Comparison of ENCODE assay signal across 8 cellular contexts in genomic region chr6:30555428-30556005, GRCh38. TPM values are rescaled to one million over a fixed set of nuclear protein-coding genes. Genes with fewer than 3 reads are reported as not detected.
DNase-seq lines count a peak whose midpoint lies in the region; FAIRE-seq and TF ChIP-seq lines count a peak whose summit lies in the region.

No MANE protein-coding gene starts in this region.

- H3K9me3 Mint-ChIP-seq in T-helper 2 cell treated with Interferon-gamma antibody and Interleukin-4, amounts not matched to agents 5 μg/mL and 100 μg/mL, for 36 hours = no peaks in the 10 kb centered on the region
- H3K9me3 Mint-ChIP-seq in endothelial cell (ENCODE audit: unreplicated experiment) (no peaks in the 10 kb centered on the region), type B pancreatic cell (no peaks in the 10 kb centered on the region)

- peaks cover 43% of the 10 kb centered on the region for H3K36me3 Mint-ChIP-seq in T-helper 2 cell treated with Interferon-gamma antibody and Interleukin-4, amounts not matched to agents 5 μg/mL and 100 μg/mL, for 36 hours (ENCODE audit: low read depth)
- H3K36me3 Mint-ChIP-seq in endothelial cell (ENCODE audit: low read depth, unreplicated experiment) = peaks cover 49% of the 10 kb centered on the region
- H3K36me3 Mint-ChIP-seq in type B pancreatic cell = peaks cover 18% of the 10 kb centered on the region

- H3K9me3 ChIP-seq in GM23248 (ENCODE audit: low read depth) (no peaks in the 10 kb centered on the region), mesodermal cell (ENCODE audit: control insufficient read depth, low read length) (no peaks in the 10 kb centered on the region)

- H3K4me2 ChIP-seq in GM23248 (ENCODE audit: unreplicated experiment) = peak overlapping the region; percentile 97

- H3F3A ChIP-seq in GM23248 (ENCODE audit: insufficient read depth) = no peaks in the 10 kb centered on the region

- H3K9me2 ChIP-seq in GM23248 (ENCODE audit: insufficient read depth) = no peaks in the 10 kb centered on the region

- FAIRE-seq in H54 (lab: Jason Lieb, UNC) = no peak

- H3K27me3 Mint-ChIP-seq in T-helper 2 cell treated with Interferon-gamma antibody and Interleukin-4, amounts not matched to agents 5 μg/mL and 100 μg/mL, for 36 hours (ENCODE audit: low read depth) = no peaks in the 10 kb centered on the region
- peaks cover 12% of the 10 kb centered on the region for H3K27me3 Mint-ChIP-seq in endothelial cell (ENCODE audit: unreplicated experiment)
- no peaks in the 10 kb centered on the region for H3K27me3 Mint-ChIP-seq in type B pancreatic cell

- H3K27ac Mint-ChIP-seq in T-helper 2 cell treated with Interferon-gamma antibody and Interleukin-4, amounts not matched to agents 5 μg/mL and 100 μg/mL, for 36 hours = peak overlapping the region; percentile 99
- peak overlapping the region; percentile 100 for H3K27ac Mint-ChIP-seq in endothelial cell (ENCODE audit: unreplicated experiment)
- H3K27ac Mint-ChIP-seq in type B pancreatic cell = peak overlapping the region; percentile 99

- H3K4me3 ChIP-seq in GM23248 (peak overlapping the region; percentile 95), mesodermal cell (ENCODE audit: extremely low read depth, insufficient read depth, low read length, poor library complexity, severe bottlenecking) (peak overlapping the region; percentile 95)

- H3K9ac ChIP-seq in GM23248 = peak overlapping the region; percentile 96

- DNase-seq in Ammon's horn (ENCODE audit: low spot score) (peak; percentile 57), GM23248 (peak; percentile 74), endothelial cell (ENCODE audit: low spot score) (peak; percentile 52), type B pancreatic cell (ENCODE audit: extremely low spot score, unreplicated experiment) (no peak), H54 (ENCODE audit: insufficient read length, low spot score) (no peak), middle frontal gyrus (ENCODE audit: extremely low spot score, low spot score) (no peak)
- no peak for DNase-seq in T-helper 2 cell treated with Interferon-gamma antibody and Interleukin-4, amounts not matched to agents 5 μg/mL and 100 μg/mL, for 36 hours (ENCODE audit: low spot score)

- 2 to 3% methylated on average over 27 to 32 of the region's 32 CpGs for WGBS in GM23248 (ENCODE audit: low coverage in 1 of 2, low lambda C conversion rate in 2 of 2, missing lambda C conversion rate in 2 of 2), 2 experiments
- WGBS in mesodermal cell (ENCODE audit: insufficient coverage in 2 of 2), 2 experiments = 0 to 1% methylated on average over 22 to 23 of the region's 32 CpGs

- H3K36me3 ChIP-seq in GM23248 (ENCODE audit: low read depth) = peaks cover 8% of the 10 kb centered on the region; the same call in 1 of the 2 replicates
- peaks cover 54% of the 10 kb centered on the region for H3K36me3 ChIP-seq in mesodermal cell (ENCODE audit: control insufficient read depth, insufficient read depth, low read length)

- in situ Hi-C loops in GM23248 (cut with MboI) = no loop called here

- peak overlapping the region; percentile 94 for H3K4me3 Mint-ChIP-seq in T-helper 2 cell treated with Interferon-gamma antibody and Interleukin-4, amounts not matched to agents 5 μg/mL and 100 μg/mL, for 36 hours
- peak overlapping the region; percentile 99 for H3K4me3 Mint-ChIP-seq in endothelial cell (ENCODE audit: unreplicated experiment)
- peak overlapping the region; percentile 99 for H3K4me3 Mint-ChIP-seq in type B pancreatic cell

- H3K27ac ChIP-seq in GM23248 (peak overlapping the region; percentile 96), mesodermal cell (ENCODE audit: low read depth, low read length, severe bottlenecking) (peak overlapping the region; percentile 99)

- no peaks in the 10 kb centered on the region for H3K27me3 ChIP-seq in GM23248 (replicated peaks; ENCODE audit: insufficient read depth)

- peak overlapping the region; percentile 92 for H2AFZ ChIP-seq in GM23248

- no peaks in the 10 kb centered on the region for H4K20me1 ChIP-seq in GM23248 (ENCODE audit: insufficient read depth)

- TF ChIP-seq POLR2A in H54 (IDR thresholded peaks at IDR 0.05; ENCODE audit: low read depth, low read length) = no peak

- H3K4me1 ChIP-seq in GM23248 (ENCODE audit: insufficient read depth) (peaks cover 8% of the 10 kb centered on the region; the same call in 1 of the 2 replicates), mesodermal cell (ENCODE audit: control insufficient read depth, insufficient read depth, low read length, poor library complexity, severe bottlenecking) (peaks cover 5% of the 10 kb centered on the region)

- peaks cover 19% of the 10 kb centered on the region for H3K4me1 Mint-ChIP-seq in T-helper 2 cell treated with Interferon-gamma antibody and Interleukin-4, amounts not matched to agents 5 μg/mL and 100 μg/mL, for 36 hours (ENCODE audit: low read depth)
- H3K4me1 Mint-ChIP-seq in endothelial cell (ENCODE audit: unreplicated experiment) (peaks cover 29% of the 10 kb centered on the region), type B pancreatic cell (ENCODE audit: unreplicated experiment) (peaks cover 27% of the 10 kb centered on the region)

- no peak for TF ChIP-seq CTCF in endothelial cell (IDR thresholded peaks at IDR 0.05; ENCODE audit: unreplicated experiment)
- TF ChIP-seq CTCF in type B pancreatic cell (conservative IDR thresholded peaks at IDR 0.05) = no peak

- peaks cover 66% of the 10 kb centered on the region for H3K79me2 ChIP-seq in GM23248 (ENCODE audit: insufficient read depth)

RNA-seq across cellular contexts. Expression of gene GNL1, which starts 0.8 kb away (rescaled TPM):
- 62.3 and 64.8 TPM in 2 replicates for total RNA-seq in GM23248 (2014; rRNA removed; shearing (Covaris generic))
- polyA plus RNA-seq in GM23248 (2016; fragmentation: Nextera tagmentation; extraction: Ambion mirVana) = 72.1 and 78.9 TPM in 2 replicates
- total RNA-seq in endothelial cell (ENCODE audit: unreplicated experiment) = 109 TPM
- 61.4 TPM for polyA plus RNA-seq in mesodermal cell (2013, experiment 1 of 2)
- polyA plus RNA-seq in mesodermal cell (2013, experiment 2 of 2) = 52.1 TPM
- 59.3 and 67.1 TPM in 2 replicates for total RNA-seq in type B pancreatic cell (ENCODE audit: low replicate concordance)

RNA-seq across cellular contexts. Expression of gene PRR3, which starts 1.6 kb away (rescaled TPM):
- 5.2 and 6.5 TPM in 2 replicates for total RNA-seq in GM23248 (2014; rRNA removed; shearing (Covaris generic))
- polyA plus RNA-seq in GM23248 (2016; fragmentation: Nextera tagmentation; extraction: Ambion mirVana) = 7.1 and 7.3 TPM in 2 replicates
- total RNA-seq in endothelial cell (ENCODE audit: unreplicated experiment) (12.6 TPM), type B pancreatic cell (ENCODE audit: low replicate concordance) (10.7 and 32.5 TPM in 2 replicates)
- polyA plus RNA-seq in mesodermal cell (2013, experiment 1 of 2) = 19.9 TPM
- 18.5 TPM for polyA plus RNA-seq in mesodermal cell (2013, experiment 2 of 2)

RNA-seq across cellular contexts. Expression of gene ABCF1, which starts 15.7 kb away (rescaled TPM):
- total RNA-seq in GM23248 (2014; rRNA removed; shearing (Covaris generic)) = 31.3 and 42.0 TPM in 2 replicates
- 35.5 and 39.7 TPM in 2 replicates for polyA plus RNA-seq in GM23248 (2016; fragmentation: Nextera tagmentation; extraction: Ambion mirVana)
- 57.2 TPM for total RNA-seq in endothelial cell (ENCODE audit: unreplicated experiment)
- polyA plus RNA-seq in mesodermal cell (2013, experiment 1 of 2) = 42.5 TPM
- 46.9 TPM for polyA plus RNA-seq in mesodermal cell (2013, experiment 2 of 2)
- 64.2 and 69.2 TPM in 2 replicates for total RNA-seq in type B pancreatic cell (ENCODE audit: low replicate concordance)

Comparison
In these comparisons a context has a peak if more than half of its experiments do, and no peak if none do; other contexts are left out.
1. DNase-seq: peak in Ammon's horn (single experiment), GM23248 (single experiment) and endothelial cell (single experiment); none in T-helper 2 cell treated with Interferon-gamma antibody and Interleukin-4, amounts not matched to agents 5 μg/mL and 100 μg/mL, for 36 hours (single experiment), type B pancreatic cell (single experiment), H54 (single experiment) and middle frontal gyrus (single experiment).
2. Peak in every context shown above with its lines, with median percentiles within 50 percentile points of each other: H3K27ac Mint-ChIP-seq and H3K4me3 Mint-ChIP-seq.